13 cellular contexts compared by ENCODE assay signal in the genomic region with DNA sequence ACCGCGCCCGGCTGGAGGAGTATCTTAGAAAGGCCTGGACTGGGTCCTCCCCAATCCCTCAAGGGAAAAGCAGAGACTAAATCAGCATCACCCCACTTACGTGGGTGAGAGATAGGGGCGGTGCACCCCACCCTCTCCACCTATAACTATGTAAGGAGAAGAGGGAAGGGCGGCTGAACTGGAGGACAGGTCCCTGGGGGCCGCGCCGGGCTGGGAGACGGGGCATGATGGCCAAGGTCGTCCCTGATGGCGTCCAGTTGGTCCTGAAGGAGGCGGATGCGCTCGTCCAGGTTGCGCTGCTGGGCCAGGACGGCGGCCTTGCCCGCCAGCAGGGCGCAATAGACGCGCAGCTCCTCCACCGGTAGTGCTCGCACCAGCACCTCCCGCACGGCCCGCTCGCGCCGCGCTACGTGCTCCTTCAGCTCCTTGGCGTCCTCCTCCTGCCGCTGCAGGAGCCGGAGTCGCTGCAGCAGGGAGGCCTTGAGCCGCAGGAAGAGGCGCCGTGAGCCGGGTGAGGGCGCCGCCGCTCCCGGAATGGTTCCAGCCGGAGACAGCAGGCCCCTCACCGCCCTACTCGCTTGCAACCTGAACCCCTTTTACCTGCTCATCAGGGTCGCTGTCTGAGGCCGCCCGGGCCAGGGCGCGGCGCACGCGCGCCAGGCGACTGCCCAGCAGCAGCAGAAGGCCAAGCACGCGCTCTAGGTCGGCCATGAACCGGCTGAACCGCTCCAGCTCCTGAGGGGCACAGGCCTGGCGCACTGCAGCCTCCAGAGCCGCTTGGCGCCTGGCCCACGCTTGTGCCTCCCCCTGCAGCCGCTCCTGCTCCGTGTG. TPM values are rescaled to one million over a fixed set of nuclear protein-coding genes. Genes with fewer than 3 reads are reported as not detected.
DNase-seq lines count a peak whose midpoint lies in the region; ATAC-seq, FAIRE-seq and TF ChIP-seq lines count a peak whose summit lies in the region.
"Had no signal": no experiment of that assay in that cellular context is flagged by ENCODE, and none has a peak within 500 bp of the region (broad histone marks: within the 10 kb centered on the region; RNA-seq: fewer than 3 reads in every experiment).

No MANE protein-coding gene starts in this region.

- H4K20me1 ChIP-seq in K562 (replicated peaks; ENCODE audit: control insufficient read depth, insufficient read depth, low read length), result no peaks in the 10 kb centered on the region

- 96% methylated on average over 47 of the region's 68 CpGs for WGBS in K562 (ENCODE audit: insufficient coverage, low coverage, missing lambda C conversion rate)

- H3K27me3 ChIP-seq in K562 (ENCODE audit: control insufficient read depth in 2 of 2, insufficient read depth in 2 of 2, low read length in 2 of 2), result no peaks in the 10 kb centered on the region

- H3K9me1 ChIP-seq in K562 (ENCODE audit: control insufficient read depth, insufficient read depth, low read length), result no peaks in the 10 kb centered on the region

- BruUV-seq in K562 (replicated peaks; lab: Mats Ljungman, UMichigan), result no TSS peak

- H3K9me3 ChIP-seq in K562 (replicated peaks; ENCODE audit: control insufficient read depth, insufficient read depth, low read depth, low read length), result no peaks in the 10 kb centered on the region
- H3K9me3 ChIP-seq: upper lobe of left lung had no signal

- H3K4me1 ChIP-seq in K562 (replicated peaks in 1 of 2; ENCODE audit: control insufficient read depth in 2 of 2, insufficient read depth in 2 of 2, low read length in 2 of 2), result peaks cover 2 to 21% of the 10 kb centered on the region in 2 experiments; a peak in 3 of 5 replicates
- H3K4me1 ChIP-seq: parathyroid adenoma had no signal

- peak; percentile 45 for DNase-seq in NCI-H748 (lab: John Stamatoyannopoulos, UW; ENCODE audit: unreplicated experiment)
- DNase-seq in NCI-H748 treated with DMSO at 0.1 percent for 48 hours (lab: John Stamatoyannopoulos, UW), result no peak
- DNase-seq in K562 (ENCODE audit: extremely low read depth in 1 of 4, low spot score in 3 of 4), result no peak
- peak; percentile 80 for DNase-seq in iPS-NIHi7 (ENCODE audit: extremely low spot score)
- peak; percentile 20 for DNase-seq in superior temporal gyrus (ENCODE audit: extremely low spot score)
- DNase-seq: effector CD4-positive, alpha-beta T cell; NCI-H2081 treated with DMSO at 0.1 percent for 48 hours had no signal

- TF ChIP-seq RAD21 in K562 (CRISPR knock-in tag; conservative IDR thresholded peaks at IDR 0.05 in 1 of 2, IDR thresholded peaks at IDR 0.05 in 1 of 2), result no peak

- H3K4me2 ChIP-seq in K562 (ENCODE audit: insufficient read depth, low read length), result no peak overlapping the region

- H2AFZ ChIP-seq in K562 (ENCODE audit: low read depth, low read length), result no peak overlapping the region
- H2AFZ ChIP-seq: parathyroid adenoma had no signal

- ATAC-seq in K562 (no peak), GM21576 (IDR thresholded peaks at IDR 0.05; ENCODE audit: unreplicated experiment) (no peak), HG03457 (IDR thresholded peaks at IDR 0.05; ENCODE audit: unreplicated experiment) (no peak), GM21717 (IDR thresholded peaks at IDR 0.05; ENCODE audit: unreplicated experiment) (no peak)

- FAIRE-seq in K562 (lab: Jason Lieb, UNC), result no peak
- FAIRE-seq: A204.1 had no signal

- H3K27ac ChIP-seq in K562 (ENCODE audit: extremely low read depth, low read depth, low read length), result no peak overlapping the region
- H3K27ac ChIP-seq: parathyroid adenoma, upper lobe of left lung had no signal

- H3K4me3 ChIP-seq in K562, result no peak overlapping the region

- POLR2A ChIA-PET in K562 (lab: Yijun Ruan, JAX), result interaction anchor here (0.8 to 1.1 kb wide), 2 partner anchors 10 to 25 kb away, joined by 3 to 5 read pairs; no protein-coding TSS in a partner anchor

- no peak for TF ChIP-seq EP300 in K562 (IDR thresholded peaks at IDR 0.05; ENCODE audit: low read length)

- no peak overlapping the region for H3K9ac ChIP-seq in K562 (ENCODE audit: insufficient read depth in 1 of 2, low read depth in 2 of 2, low read length in 2 of 2)
- H3K9ac ChIP-seq: parathyroid adenoma had no signal

- CTCF ChIA-PET in K562 (lab: Yijun Ruan, JAX; ENCODE audit: low intra/inter-chr PET ratio), result no interaction called here

- no peaks in the 10 kb centered on the region for H3K79me2 ChIP-seq in K562 (ENCODE audit: control insufficient read depth, insufficient read depth, low read length)
- H3K79me2 ChIP-seq: parathyroid adenoma had no signal

- H3K36me3 ChIP-seq in K562 (ENCODE audit: control insufficient read depth, insufficient read depth, low read length), result peaks cover 40% of the 10 kb centered on the region; the same call in 2 of the 3 replicates

- no peak for TF ChIP-seq POLR2A in K562 (conservative IDR thresholded peaks at IDR 0.05)

- no peak for TF ChIP-seq CTCF in K562 (IDR thresholded peaks at IDR 0.05 in 2 of 3, conservative IDR thresholded peaks at IDR 0.05 in 1 of 3; ENCODE audit: insufficient read depth in 2 of 3, low read depth in 1 of 3, low read length in 3 of 3)

- in situ Hi-C loops in K562 (cut with MboI), result no loop called here

- intact Hi-C loops in K562 (cut with micrococcal nuclease), result loop anchor here (5.0 kb wide), 2 partner anchors 161 to 231 kb away; no protein-coding TSS in a partner anchor

RNA-seq across cellular contexts. Expression of gene SHROOM1, which starts 7.6 kb away (rescaled TPM):
- total RNA-seq in K562 (2011; cell fraction: chromatin; rRNA removed; ENCODE audit: low replicate concordance), result 39.2 and 105 TPM in 2 replicates
- 53.7 and 55.5 TPM in 2 replicates for total RNA-seq in K562 (2011; cell fraction: nucleolus; rRNA removed)
- total RNA-seq in K562 (2011; cell fraction: nucleoplasm; rRNA removed), result 27.4 and 41.9 TPM in 2 replicates
- total RNA-seq in K562 (2014; rRNA removed) (13.0 and 18.6 TPM in 2 replicates), K562 (2014; rRNA removed; fragmentation: Illumina TruSeq; extraction: Trizol) (5.3 and 6.1 TPM in 2 replicates), K562 (2015; rRNA removed; fragmentation: Illumina TruSeq; extraction: Trizol) (10.9 and 13.3 TPM in 2 replicates), K562 (2021) (25.6 and 26.5 TPM in 2 replicates)
- polyA plus RNA-seq in K562 (2011; rRNA removed) (11.9 and 12.8 TPM in 2 replicates), K562 (2014; fragmentation: Illumina TruSeq; extraction: Trizol) (14.6 and 14.8 TPM in 2 replicates), K562 (2014; fragmentation: Nextera tagmentation; extraction: Ambion mirVana) (under 1 TPM; 0.44 to 0.50 TPM), K562 (2014; rRNA removed) (22.3 and 26.0 TPM in 2 replicates)
- polyA plus RNA-seq in K562 (2011; cell fraction: cytosol; rRNA removed), result 18.1 and 28.6 TPM in 2 replicates
- polyA plus RNA-seq in K562 (2011; cell fraction: nucleus; rRNA removed), result 28.4 and 60.2 TPM in 2 replicates
- polyA plus RNA-seq in K562 (2012), result 19.1 and 22.2 TPM in 2 replicates
- 3.8 and 7.6 TPM in 2 replicates for polyA minus RNA-seq in K562 (2011; rRNA and poly(A)+ RNA removed)
- 6.1 and 7.0 TPM in 2 replicates for polyA minus RNA-seq in K562 (2011; cell fraction: cytosol; rRNA and poly(A)+ RNA removed)
- polyA minus RNA-seq in K562 (2011; cell fraction: nucleus; rRNA and poly(A)+ RNA removed), result 11.3 and 12.4 TPM in 2 replicates

RNA-seq across cellular contexts. Expression of gene SOWAHA, which starts 9.8 kb away (rescaled TPM):
- total RNA-seq in K562 (2011; cell fraction: chromatin; rRNA removed; ENCODE audit: low replicate concordance), result not detected in 2 replicates
- not detected in 2 replicates for total RNA-seq in K562 (2011; cell fraction: nucleolus; rRNA removed)
- not detected in 2 replicates for total RNA-seq in K562 (2011; cell fraction: nucleoplasm; rRNA removed)
- total RNA-seq in K562 (2014; rRNA removed) (not detected in 2 replicates), K562 (2014; rRNA removed; fragmentation: Illumina TruSeq; extraction: Trizol) (not detected in 2 replicates), K562 (2015; rRNA removed; fragmentation: Illumina TruSeq; extraction: Trizol) (not detected in 2 replicates), K562 (2021) (not detected in 2 replicates)
- polyA plus RNA-seq in K562 (2011; rRNA removed) (not detected in 2 replicates), K562 (2014; fragmentation: Illumina TruSeq; extraction: Trizol) (not detected in 2 replicates), K562 (2014; fragmentation: Nextera tagmentation; extraction: Ambion mirVana) (not detected), K562 (2014; rRNA removed) (not detected in 2 replicates)
- not detected in 2 replicates for polyA plus RNA-seq in K562 (2011; cell fraction: cytosol; rRNA removed)
- not detected in 2 replicates for polyA plus RNA-seq in K562 (2011; cell fraction: nucleus; rRNA removed)
- 0.03 and 0.06 TPM in 2 replicates for polyA plus RNA-seq in K562 (2012)
- not detected in 2 replicates for polyA minus RNA-seq in K562 (2011; rRNA and poly(A)+ RNA removed)
- not detected in 2 replicates for polyA minus RNA-seq in K562 (2011; cell fraction: cytosol; rRNA and poly(A)+ RNA removed)
- not detected in 2 replicates for polyA minus RNA-seq in K562 (2011; cell fraction: nucleus; rRNA and poly(A)+ RNA removed)

RNA-seq across cellular contexts. Expression of gene GDF9, which starts 43.4 kb away (rescaled TPM):
- total RNA-seq in K562 (2011; cell fraction: chromatin; rRNA removed; ENCODE audit: low replicate concordance), result 0.25 and 1.1 TPM in 2 replicates
- 0.17 and 0.39 TPM in 2 replicates for total RNA-seq in K562 (2011; cell fraction: nucleolus; rRNA removed)
- 0.44 and 0.69 TPM in 2 replicates for total RNA-seq in K562 (2011; cell fraction: nucleoplasm; rRNA removed)
- 0.12 TPM in 1 of 2 replicates, not detected in the other for total RNA-seq in K562 (2014; rRNA removed)
- 0.13 and 0.18 TPM in 2 replicates for total RNA-seq in K562 (2014; rRNA removed; fragmentation: Illumina TruSeq; extraction: Trizol)
- 0.15 and 0.18 TPM in 2 replicates for total RNA-seq in K562 (2015; rRNA removed; fragmentation: Illumina TruSeq; extraction: Trizol)
- 0.20 and 0.22 TPM in 2 replicates for total RNA-seq in K562 (2021)
- polyA plus RNA-seq in K562 (2011; rRNA removed), result 0.70 and 1.1 TPM in 2 replicates
- polyA plus RNA-seq in K562 (2011; cell fraction: cytosol; rRNA removed), result 0.30 and 0.52 TPM in 2 replicates
- polyA plus RNA-seq in K562 (2011; cell fraction: nucleus; rRNA removed), result 0.68 and 1.2 TPM in 2 replicates
- polyA plus RNA-seq in K562 (2012), result 0.22 and 0.35 TPM in 2 replicates
- 0.28 and 0.37 TPM in 2 replicates for polyA plus RNA-seq in K562 (2014; fragmentation: Illumina TruSeq; extraction: Trizol)
- under 1 TPM; 0.10 to 0.15 TPM for polyA plus RNA-seq in K562 (2014; fragmentation: Nextera tagmentation; extraction: Ambion mirVana)
- 0.27 and 0.66 TPM in 2 replicates for polyA plus RNA-seq in K562 (2014; rRNA removed)
- 0.39 and 0.45 TPM in 2 replicates for polyA minus RNA-seq in K562 (2011; rRNA and poly(A)+ RNA removed)
- not detected in 2 replicates for polyA minus RNA-seq in K562 (2011; cell fraction: cytosol; rRNA and poly(A)+ RNA removed)
- polyA minus RNA-seq in K562 (2011; cell fraction: nucleus; rRNA and poly(A)+ RNA removed), result 0.78 TPM in 1 of 2 replicates, not detected in the other

RNA-seq across cellular contexts. Expression of gene UQCRQ, which starts 43.6 kb away (rescaled TPM):
- 72.2 and 104 TPM in 2 replicates for total RNA-seq in K562 (2011; cell fraction: chromatin; rRNA removed; ENCODE audit: low replicate concordance)
- 114 and 128 TPM in 2 replicates for total RNA-seq in K562 (2011; cell fraction: nucleolus; rRNA removed)
- 118 and 129 TPM in 2 replicates for total RNA-seq in K562 (2011; cell fraction: nucleoplasm; rRNA removed)
- total RNA-seq in K562 (2014; rRNA removed), result 307 and 353 TPM in 2 replicates
- total RNA-seq in K562 (2014; rRNA removed; fragmentation: Illumina TruSeq; extraction: Trizol), result 641 and 716 TPM in 2 replicates
- total RNA-seq in K562 (2015; rRNA removed; fragmentation: Illumina TruSeq; extraction: Trizol), result 334 and 373 TPM in 2 replicates
- total RNA-seq in K562 (2021), result 888 and 1,004 TPM in 2 replicates
- polyA plus RNA-seq in K562 (2011; rRNA removed), result 813 and 883 TPM in 2 replicates
- 439 and 559 TPM in 2 replicates for polyA plus RNA-seq in K562 (2011; cell fraction: cytosol; rRNA removed)
- polyA plus RNA-seq in K562 (2011; cell fraction: nucleus; rRNA removed), result 273 and 303 TPM in 2 replicates
- polyA plus RNA-seq in K562 (2012), result 351 and 842 TPM in 2 replicates
- polyA plus RNA-seq in K562 (2014; fragmentation: Illumina TruSeq; extraction: Trizol), result 235 and 336 TPM in 2 replicates
- 1,000 to 10,000 TPM; 2,318 to 2,421 TPM for polyA plus RNA-seq in K562 (2014; fragmentation: Nextera tagmentation; extraction: Ambion mirVana)
- polyA plus RNA-seq in K562 (2014; rRNA removed), result 883 and 917 TPM in 2 replicates
- 61.8 and 67.0 TPM in 2 replicates for polyA minus RNA-seq in K562 (2011; rRNA and poly(A)+ RNA removed)
- polyA minus RNA-seq in K562 (2011; cell fraction: cytosol; rRNA and poly(A)+ RNA removed), result 54.0 and 70.0 TPM in 2 replicates
- polyA minus RNA-seq in K562 (2011; cell fraction: nucleus; rRNA and poly(A)+ RNA removed), result 59.4 and 82.3 TPM in 2 replicates

RNA-seq across cellular contexts. Expression of gene SEPTIN8, which starts 45.8 kb away (rescaled TPM):
- total RNA-seq in K562 (2011; cell fraction: chromatin; rRNA removed; ENCODE audit: low replicate concordance), result 136 and 205 TPM in 2 replicates
- total RNA-seq in K562 (2011; cell fraction: nucleolus; rRNA removed), result 103 and 109 TPM in 2 replicates
- 115 and 139 TPM in 2 replicates for total RNA-seq in K562 (2011; cell fraction: nucleoplasm; rRNA removed)
- total RNA-seq in K562 (2014; rRNA removed), result 92.0 and 109 TPM in 2 replicates
- 68.2 and 79.3 TPM in 2 replicates for total RNA-seq in K562 (2014; rRNA removed; fragmentation: Illumina TruSeq; extraction: Trizol)
- total RNA-seq in K562 (2015; rRNA removed; fragmentation: Illumina TruSeq; extraction: Trizol), result 101 TPM in 2 replicates
- total RNA-seq in K562 (2021), result 131 and 137 TPM in 2 replicates
- 121 and 149 TPM in 2 replicates for polyA plus RNA-seq in K562 (2011; rRNA removed)
- 72.8 and 87.1 TPM in 2 replicates for polyA plus RNA-seq in K562 (2011; cell fraction: cytosol; rRNA removed)
- 578 and 627 TPM in 2 replicates for polyA plus RNA-seq in K562 (2011; cell fraction: nucleus; rRNA removed)
- 143 and 180 TPM in 2 replicates for polyA plus RNA-seq in K562 (2012)
- polyA plus RNA-seq in K562 (2014; fragmentation: Illumina TruSeq; extraction: Trizol), result 113 and 142 TPM in 2 replicates
- 10 to 100 TPM; 19.3 to 21.0 TPM for polyA plus RNA-seq in K562 (2014; fragmentation: Nextera tagmentation; extraction: Ambion mirVana)
- 129 and 143 TPM in 2 replicates for polyA plus RNA-seq in K562 (2014; rRNA removed)
- 67.6 and 68.1 TPM in 2 replicates for polyA minus RNA-seq in K562 (2011; rRNA and poly(A)+ RNA removed)
- polyA minus RNA-seq in K562 (2011; cell fraction: cytosol; rRNA and poly(A)+ RNA removed), result 32.1 and 40.2 TPM in 2 replicates
- polyA minus RNA-seq in K562 (2011; cell fraction: nucleus; rRNA and poly(A)+ RNA removed), result 85.5 and 131 TPM in 2 replicates

Comparison
In these comparisons a context has a peak if more than half of its experiments do, and no peak if none do; other contexts are left out.
1. DNase-seq: peak in NCI-H748 (single experiment), iPS-NIHi7 (single experiment) and superior temporal gyrus (single experiment); none in NCI-H748 treated with DMSO at 0.1 percent for 48 hours (single experiment) and K562 (0 of 4).